Comparison of ENCODE assay signal across 26 cellular contexts in the genomic region with DNA sequence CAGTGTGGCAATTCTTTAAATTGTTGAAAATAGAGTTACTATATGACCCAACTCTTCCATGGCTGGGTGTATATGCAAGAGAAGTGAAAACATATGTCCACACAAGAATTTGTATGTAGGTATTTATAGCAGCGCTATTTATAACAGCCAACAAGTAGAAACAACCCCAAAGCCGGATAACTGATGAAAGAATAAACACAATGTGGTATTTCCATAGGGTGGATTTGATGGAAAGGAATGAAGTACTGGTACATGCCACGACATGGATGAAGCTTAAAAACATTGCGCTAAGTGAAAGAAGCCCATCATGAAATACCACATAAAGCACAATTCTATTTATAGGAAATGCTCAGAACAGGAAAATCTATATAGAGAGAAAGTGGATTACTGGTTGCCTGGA.
"Had no signal": no experiment of that assay in that cellular context is flagged by ENCODE, and none has a peak within 500 bp of the region (broad histone marks: within the 10 kb centered on the region; RNA-seq: fewer than 3 reads in every experiment).

No MANE protein-coding gene starts in this region.

- H3K9ac ChIP-seq: neural progenitor cell, parathyroid adenoma had no signal

- H3K27ac ChIP-seq: neural progenitor cell, ovary, parathyroid adenoma, psoas muscle, right lobe of liver, sigmoid colon, suprapubic skin, testis, tibial artery, transverse colon, upper lobe of right lung, uterus had no signal

- DNase-seq: natural killer cell; occipital lobe; ovary; posterior cingulate gyrus; psoas muscle; right cardiac atrium; right lobe of liver; sigmoid colon; small intestine; stimulated activated CD4-positive, alpha-beta T cell treated with anti-CD3 and anti-CD28 coated beads, Interleukin-15, amount 100 ng/mL, for 24 hours; stimulated activated CD4-positive, alpha-beta T cell treated with anti-CD3 and anti-CD28 coated beads, Interleukin-2, amount 100 ng/mL, for 24 hours; stimulated activated CD4-positive, alpha-beta T cell treated with anti-CD3 and anti-CD28 coated beads, Interleukin-2, amount 100 ng/mL, for 48 hours; stimulated activated CD4-positive, alpha-beta T cell treated with anti-CD3 and anti-CD28 coated beads, Interleukin-4, amount 100 ng/mL, for 24 hours; stimulated activated naive CD4-positive, alpha-beta T cell; stimulated activated naive CD8-positive, alpha-beta T cell treated with anti-CD3 and anti-CD28 coated beads, Interleukin-15, amount 100 ng/mL, for 72 hours; stimulated activated naive CD8-positive, alpha-beta T cell treated with anti-CD3 and anti-CD28 coated beads, Interleukin-15, Interleukin-2, amounts not matched to agents 100 U/mL and 50 U/mL, for 24 hours; substantia nigra; testis; tibial artery; transverse colon; upper lobe of right lung; uterus had no signal

- ATAC-seq: natural killer cell; psoas muscle; right cardiac atrium; right lobe of liver; stimulated activated memory B cell treated with anti-CD40 and anti-IgM and Interleukin-4, amounts not matched to agents 10 μg/mL and 1 μg/mL and 100 μg/mL, for 72 hours; stimulated activated naive CD8-positive, alpha-beta T cell treated with anti-CD3 and anti-CD28 coated beads, Interleukin-15, amount 100 ng/mL, for 72 hours; stimulated activated naive CD8-positive, alpha-beta T cell treated with anti-CD3 and anti-CD28 coated beads, Interleukin-15, Interleukin-2, amounts not matched to agents 100 U/mL and 50 U/mL, for 24 hours; upper lobe of right lung had no signal

- H3K4me3 ChIP-seq: neural progenitor cell, ovary, psoas muscle, right lobe of liver, sigmoid colon, suprapubic skin, testis, tibial artery, transverse colon, upper lobe of right lung, uterus had no signal

- H3K4me1 ChIP-seq: neural progenitor cell, parathyroid adenoma, psoas muscle, right lobe of liver, sigmoid colon, suprapubic skin, testis, tibial artery, upper lobe of right lung, uterus had no signal

- H3K36me3 ChIP-seq: neural progenitor cell, ovary, right lobe of liver, sigmoid colon, suprapubic skin, tibial artery, transverse colon, upper lobe of right lung, uterus had no signal

- H3K4me2 ChIP-seq: neural progenitor cell had no signal

- H3K27me3 ChIP-seq: neural progenitor cell, ovary, right lobe of liver, sigmoid colon, suprapubic skin, testis, tibial artery, transverse colon, upper lobe of right lung, uterus had no signal

- H3K79me2 ChIP-seq: parathyroid adenoma had no signal
